Comparison of ENCODE assay signal across 23 cellular contexts in genomic region chr2:128598862-128599441, GRCh38.
"Had no signal": no experiment of that assay in that cellular context is flagged by ENCODE, and none has a peak within 500 bp of the region (broad histone marks: within the 10 kb centered on the region; RNA-seq: fewer than 3 reads in every experiment).

No MANE protein-coding gene starts in this region.

- FAIRE-seq: RCC 7860 had no signal

- H3K9ac ChIP-seq: SK-N-SH had no signal

- ATAC-seq: T-cell had no signal

- H3K27me3 ChIP-seq: MG63 had no signal

- H3K27ac ChIP-seq: HL-60, RWPE1 had no signal

- DNase-seq: Karpas-422, KG1, MG63, NCI-H1092, NCI-H1105 treated with DMSO at 0.1 percent for 48 hours, NCI-H1417 treated with DMSO at 0.1 percent for 48 hours, NCI-H146, NCI-H1694 treated with DMSO at 0.1 percent for 48 hours, NCI-H1930, NCI-H2081, NCI-H2107, NCI-H2227 treated with DMSO at 0.1 percent for 48 hours, NCI-H510A, NCI-H524 treated with DMSO at 0.1 percent for 48 hours, NCI-H69, NCI-H774, SHP77, SK-N-SH, SW 1271 had no signal

- H3K9me3 ChIP-seq: MG63, SK-N-SH had no signal

- H3K4me2 ChIP-seq: SK-N-SH had no signal

- H3K36me3 ChIP-seq: MG63 had no signal

- H3K4me3 ChIP-seq: MG63 had no signal
